Comparison of ENCODE assay signal across 23 cellular contexts in the genomic region with DNA sequence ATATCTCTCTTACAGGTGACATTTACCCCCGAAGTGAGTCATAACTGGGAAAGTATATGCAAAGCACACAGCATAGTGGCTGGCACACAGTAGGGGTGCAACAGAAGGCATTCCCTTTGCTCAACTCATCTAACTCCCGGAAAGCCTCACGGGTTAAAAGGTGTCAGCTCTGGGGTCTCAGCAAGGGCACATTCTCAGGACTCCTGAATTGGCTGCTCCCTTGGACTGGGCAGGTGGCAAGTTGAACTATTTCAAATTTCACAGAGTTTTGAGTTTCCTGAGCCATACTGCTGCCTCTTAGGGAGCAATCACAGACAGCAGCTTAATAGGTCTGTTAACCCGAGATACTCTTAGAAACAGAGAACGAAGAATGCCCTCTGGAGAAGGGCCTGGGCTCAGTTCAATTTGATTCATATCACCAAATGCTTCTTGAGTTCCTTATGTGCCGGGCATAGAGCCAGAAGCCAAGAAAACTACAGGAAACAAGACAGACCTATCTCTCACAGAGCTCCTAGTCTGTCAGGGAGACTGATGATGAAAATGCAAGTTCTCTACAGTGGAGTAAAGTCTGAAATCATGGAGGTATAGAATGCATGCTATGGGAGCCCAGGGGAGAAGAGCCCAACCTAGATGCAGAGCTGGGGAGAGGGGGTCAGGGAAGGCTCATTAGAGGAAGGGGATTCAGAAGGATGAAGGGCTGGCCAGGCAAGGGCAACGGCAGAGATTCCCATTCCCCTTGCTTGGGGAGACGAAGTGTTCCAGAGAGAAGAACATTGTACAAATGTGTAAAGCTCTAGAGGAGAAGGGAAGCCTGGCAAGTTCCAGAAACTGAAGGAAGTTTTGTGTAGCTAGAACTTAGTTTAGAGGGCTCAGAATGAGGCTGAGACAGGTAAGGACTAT.
DNase-seq lines count a peak whose midpoint lies in the region; ATAC-seq and TF ChIP-seq lines count a peak whose summit lies in the region.
"Had no signal": no experiment of that assay in that cellular context is flagged by ENCODE, and none has a peak within 500 bp of the region (broad histone marks: within the 10 kb centered on the region; RNA-seq: fewer than 3 reads in every experiment).

No MANE protein-coding gene starts in this region.

- TF ChIP-seq CTCF in LNCaP clone FGC (IDR thresholded peaks at IDR 0.05; ENCODE audit: control insufficient read depth, extremely low read depth, insufficient read depth), result no peak
- TF ChIP-seq CTCF in choroid plexus epithelial cell (conservative IDR thresholded peaks at IDR 0.05; ENCODE audit: low read depth, low read length), result no peak

- intact Hi-C loops in sciatic nerve (cut with DNase I), result no loop called here

- DNase-seq in DMS 273 (lab: John Stamatoyannopoulos, UW; ENCODE audit: unreplicated experiment), result peak; percentile 70
- peak; percentile 83 for DNase-seq in LNCaP clone FGC (ENCODE audit: low read depth)
- DNase-seq in choroid plexus epithelial cell (ENCODE audit: low read depth), result peak; percentile 1
- no peak for DNase-seq in mucosa of gallbladder (ENCODE audit: low spot score)
- no peak for DNase-seq in sciatic nerve (ENCODE audit: low spot score)
- DNase-seq: activated CD4-positive, alpha-beta T cell treated with anti-CD3 and anti-CD28 coated beads, Interleukin-2, amount 50 U/mL, for 1 hour; amniotic stem cell; Calu3; central memory CD4-positive, alpha-beta T cell; GDM1; left colon; mesenchymal stem cell; naive thymus-derived CD8-positive, alpha-beta T cell; NCI-H1436; NCI-H82; pancreas; PC-3; SIG-M5; stimulated activated naive B cell treated with anti-CD40 and anti-IgM and Interleukin-4, amounts not matched to agents 10 μg/mL and 1 μg/mL and 100 μg/mL, for 72 hours; T-helper 1 cell had no signal

- ATAC-seq in stimulated activated memory B cell treated with anti-CD40 and anti-IgM and Interleukin-4, amounts not matched to agents 10 μg/mL and 1 μg/mL and 100 μg/mL, for 72 hours, result peak; percentile 25
- ATAC-seq in sciatic nerve (no peak), GM19351 (IDR thresholded peaks at IDR 0.05; ENCODE audit: unreplicated experiment) (no peak)
- ATAC-seq: left colon; naive thymus-derived CD8-positive, alpha-beta T cell; pancreas; PC-3; stimulated activated naive B cell treated with anti-CD40 and anti-IgM and Interleukin-4, amounts not matched to agents 10 μg/mL and 1 μg/mL and 100 μg/mL, for 72 hours had no signal

- peaks cover 2% of the 10 kb centered on the region for H3K27me3 Mint-ChIP-seq in stimulated activated memory B cell treated with anti-CD40 and anti-IgM and Interleukin-4, amounts not matched to agents 10 μg/mL and 1 μg/mL and 100 μg/mL, for 72 hours

- H3K4me3 ChIP-seq in LNCaP clone FGC (ENCODE audit: low read depth, low read length), result no peak overlapping the region
- no peak overlapping the region for H3K4me3 ChIP-seq in choroid plexus epithelial cell (ENCODE audit: low read depth, low read length)
- H3K4me3 ChIP-seq: pancreas, thoracic aorta had no signal

- H3K9me3 Mint-ChIP-seq in stimulated activated memory B cell treated with anti-CD40 and anti-IgM and Interleukin-4, amounts not matched to agents 10 μg/mL and 1 μg/mL and 100 μg/mL, for 72 hours, result no peaks in the 10 kb centered on the region
- H3K9me3 Mint-ChIP-seq: stimulated activated naive B cell treated with anti-CD40 and anti-IgM and Interleukin-4, amounts not matched to agents 10 μg/mL and 1 μg/mL and 100 μg/mL, for 72 hours had no signal

- no peaks in the 10 kb centered on the region for H3K36me3 Mint-ChIP-seq in stimulated activated memory B cell treated with anti-CD40 and anti-IgM and Interleukin-4, amounts not matched to agents 10 μg/mL and 1 μg/mL and 100 μg/mL, for 72 hours
- H3K36me3 Mint-ChIP-seq: naive thymus-derived CD8-positive, alpha-beta T cell; stimulated activated naive B cell treated with anti-CD40 and anti-IgM and Interleukin-4, amounts not matched to agents 10 μg/mL and 1 μg/mL and 100 μg/mL, for 72 hours had no signal

- no peaks in the 10 kb centered on the region for H3K4me1 Mint-ChIP-seq in stimulated activated memory B cell treated with anti-CD40 and anti-IgM and Interleukin-4, amounts not matched to agents 10 μg/mL and 1 μg/mL and 100 μg/mL, for 72 hours
- H3K4me1 Mint-ChIP-seq: naive thymus-derived CD8-positive, alpha-beta T cell; stimulated activated naive B cell treated with anti-CD40 and anti-IgM and Interleukin-4, amounts not matched to agents 10 μg/mL and 1 μg/mL and 100 μg/mL, for 72 hours had no signal

- no peak overlapping the region for H3K4me3 Mint-ChIP-seq in stimulated activated memory B cell treated with anti-CD40 and anti-IgM and Interleukin-4, amounts not matched to agents 10 μg/mL and 1 μg/mL and 100 μg/mL, for 72 hours
- H3K4me3 Mint-ChIP-seq: naive thymus-derived CD8-positive, alpha-beta T cell; stimulated activated naive B cell treated with anti-CD40 and anti-IgM and Interleukin-4, amounts not matched to agents 10 μg/mL and 1 μg/mL and 100 μg/mL, for 72 hours had no signal

- no peak overlapping the region for H3K27ac Mint-ChIP-seq in stimulated activated memory B cell treated with anti-CD40 and anti-IgM and Interleukin-4, amounts not matched to agents 10 μg/mL and 1 μg/mL and 100 μg/mL, for 72 hours
- H3K27ac Mint-ChIP-seq: naive thymus-derived CD8-positive, alpha-beta T cell; stimulated activated naive B cell treated with anti-CD40 and anti-IgM and Interleukin-4, amounts not matched to agents 10 μg/mL and 1 μg/mL and 100 μg/mL, for 72 hours had no signal

Comparison
In these comparisons a context has a peak if more than half of its experiments do, and no peak if none do; other contexts are left out.
1. DNase-seq: peak in DMS 273 (single experiment), LNCaP clone FGC (single experiment) and choroid plexus epithelial cell (single experiment); none in mucosa of gallbladder (single experiment) and sciatic nerve (single experiment).